Comparison of ENCODE assay signal across 1 cellular context in genomic region chr3:33054100-33055097, GRCh38.
TF ChIP-seq lines count a peak whose summit lies in the region.

No MANE protein-coding gene starts in this region.

TF ChIP-seq in K562, 482 proteins besides CTCF, POLR2A, EP300 and RAD21 (continued from another document and continues in another):
- TF ChIP-seq RBM17 (IDR thresholded peaks at IDR 0.05; ENCODE audit: borderline replicate concordance, low read depth, low read length), result no peak
- TF ChIP-seq ATF2 (CRISPR knock-in tag; IDR thresholded peaks at IDR 0.05), result no peak
- TF ChIP-seq SETDB1 (IDR thresholded peaks at IDR 0.05; ENCODE audit: low read length), result no peak
- TF ChIP-seq ZNF408 (CRISPR knock-in tag; IDR thresholded peaks at IDR 0.05; ENCODE audit: low read depth), result no peak
- TF ChIP-seq SIN3B (IDR thresholded peaks at IDR 0.05; ENCODE audit: low read depth), result no peak
- TF ChIP-seq TRIM24 (IDR thresholded peaks at IDR 0.05), result peak; percentile 97 to 98
- TF ChIP-seq MAFG (tag; conservative IDR thresholded peaks at IDR 0.05), result no peak
- TF ChIP-seq RBBP5 (IDR thresholded peaks at IDR 0.05; ENCODE audit: borderline replicate concordance, insufficient read depth, low read length, poor library complexity, severe bottlenecking), result peak; percentile 50
- TF ChIP-seq ZNF318 (IDR thresholded peaks at IDR 0.05; ENCODE audit: borderline replicate concordance in 1 of 2, low read depth in 1 of 2), result peak in 1 of 2 experiments; percentile 52; a peak in 1 of 4 replicates
- TF ChIP-seq ZNF274 (IDR thresholded peaks at IDR 0.05; ENCODE audit: borderline replicate concordance, low read depth, low read length), result peak; percentile 62; the same call in 1 of the 2 replicates
- no peak for TF ChIP-seq ZFPM2 (CRISPR knock-in tag; IDR thresholded peaks at IDR 0.05)
- TF ChIP-seq E2F4 (CRISPR knock-in tag; IDR thresholded peaks at IDR 0.05; ENCODE audit: low read depth), result no peak
- TF ChIP-seq NFE2 (IDR thresholded peaks at IDR 0.05; ENCODE audit: low read depth), result peak; percentile 32; the same call in 1 of the 2 replicates
- peak; percentile 87 for TF ChIP-seq PHB2 (IDR thresholded peaks at IDR 0.05; ENCODE audit: low read depth)
- TF ChIP-seq KDM5B (IDR thresholded peaks at IDR 0.05; ENCODE audit: insufficient replicate concordance, low read depth, low read length), result no peak
- no peak for TF ChIP-seq ZNF436 (CRISPR knock-in tag; IDR thresholded peaks at IDR 0.05)
- TF ChIP-seq ZNF175 (CRISPR knock-in tag; IDR thresholded peaks at IDR 0.05; ENCODE audit: low read depth), result peak; percentile 46; the same call in 1 of the 2 replicates
- TF ChIP-seq ZNF263 (CRISPR knock-in tag; IDR thresholded peaks at IDR 0.05; ENCODE audit: borderline replicate concordance), result no peak
- TF ChIP-seq ZNF507 (tag; conservative IDR thresholded peaks at IDR 0.05), result no peak
- TF ChIP-seq KLF13 (tag; IDR thresholded peaks at IDR 0.05; ENCODE audit: borderline replicate concordance, low read depth), result no peak
- no peak for TF ChIP-seq NR4A1 (CRISPR knock-in tag; IDR thresholded peaks at IDR 0.05)
- peak; percentile 88 for TF ChIP-seq NR4A1 (tag; IDR thresholded peaks at IDR 0.05)
- TF ChIP-seq NR2F6 (CRISPR knock-in tag; IDR thresholded peaks at IDR 0.05), result no peak
- TF ChIP-seq KDM4B (IDR thresholded peaks at IDR 0.05; ENCODE audit: borderline replicate concordance in 2 of 2, low read depth in 1 of 2), result no peak
- 0 out of 4 replicates have a peak, but pooled peaks of 1 of the 2 experiments have one; percentile 42 for TF ChIP-seq SIN3A (IDR thresholded peaks at IDR 0.05; ENCODE audit: borderline replicate concordance in 2 of 2, control insufficient read depth in 1 of 2, low read depth in 2 of 2, low read length in 2 of 2)
- TF ChIP-seq KHSRP (IDR thresholded peaks at IDR 0.05), result peak; percentile 54; the same call in 1 of the 2 replicates
- TF ChIP-seq ZEB2 (IDR thresholded peaks at IDR 0.05), result peak; percentile 89
- no peak for TF ChIP-seq ZNF232 (CRISPR knock-in tag; IDR thresholded peaks at IDR 0.05)
- no peak for TF ChIP-seq ZNF354B (CRISPR knock-in tag; IDR thresholded peaks at IDR 0.05)
- TF ChIP-seq MAZ (CRISPR knock-in tag; conservative IDR thresholded peaks at IDR 0.05 in 1 of 2, IDR thresholded peaks at IDR 0.05 in 1 of 2), result no peak; a peak in 1 of 4 replicates
- peak; percentile 66; the same call in 1 of the 2 replicates for TF ChIP-seq EHMT2 (IDR thresholded peaks at IDR 0.05)
- TF ChIP-seq KDM2B (CRISPR knock-in tag; IDR thresholded peaks at IDR 0.05), result no peak
- no peak for TF ChIP-seq TFAM (CRISPR knock-in tag; conservative IDR thresholded peaks at IDR 0.05)
- peak; percentile 98 for TF ChIP-seq ARID1B (IDR thresholded peaks at IDR 0.05)
- peak; percentile 71 for TF ChIP-seq CREM (IDR thresholded peaks at IDR 0.05; ENCODE audit: low read depth)
- TF ChIP-seq ZBTB1 (CRISPR knock-in tag; IDR thresholded peaks at IDR 0.05; ENCODE audit: borderline replicate concordance, low read depth), result no peak
- TF ChIP-seq ZNF121 (CRISPR knock-in tag; conservative IDR thresholded peaks at IDR 0.05), result no peak
- TF ChIP-seq TFE3 (CRISPR knock-in tag; IDR thresholded peaks at IDR 0.05), result no peak
- no peak for TF ChIP-seq E2F6 (IDR thresholded peaks at IDR 0.05; ENCODE audit: borderline replicate concordance in 1 of 2, extremely low read depth in 1 of 2, insufficient read depth in 1 of 2, insufficient read length in 1 of 2, low read depth in 1 of 2, low read length in 1 of 2, poor library complexity in 1 of 2, severe bottlenecking in 1 of 2)
- TF ChIP-seq ELF1 (tag; IDR thresholded peaks at IDR 0.05), result no peak
- TF ChIP-seq CEBPB (tag; IDR thresholded peaks at IDR 0.05), result no peak
- 0 out of 4 replicates have a peak, but pooled peaks of 1 of the 2 experiments have one; percentile 42 for TF ChIP-seq UBTF (IDR thresholded peaks at IDR 0.05; ENCODE audit: borderline replicate concordance in 1 of 2, low read depth in 2 of 2, low read length in 2 of 2)
- peak; percentile 85 for TF ChIP-seq STAT5A (IDR thresholded peaks at IDR 0.05; ENCODE audit: borderline replicate concordance, low read length)
- TF ChIP-seq KLF10 (CRISPR knock-in tag; IDR thresholded peaks at IDR 0.05), result no peak
- TF ChIP-seq NFYB (IDR thresholded peaks at IDR 0.05; ENCODE audit: extremely low read depth, insufficient read length), result no peak
- no peak for TF ChIP-seq CREB3L1 (IDR thresholded peaks at IDR 0.05; ENCODE audit: borderline replicate concordance, low read depth)
- TF ChIP-seq CTBP1 (IDR thresholded peaks at IDR 0.05; ENCODE audit: borderline replicate concordance), result peak; percentile 98
- no peak for TF ChIP-seq ZBTB33 (CRISPR knock-in tag; IDR thresholded peaks at IDR 0.05)
- TF ChIP-seq EZH2 (IDR thresholded peaks at IDR 0.05; ENCODE audit: borderline replicate concordance, low read depth, low read length), result no peak
